6 cellular contexts compared by ENCODE assay signal in genomic region chr19:48873476-48874308, GRCh38. TPM values are rescaled to one million over a fixed set of nuclear protein-coding genes. Genes with fewer than 3 reads are reported as not detected.
A peak's percentile ranks its signal among the peaks of the same experiment; 100 is the strongest.
DNase-seq lines count a peak whose midpoint lies in the region; ATAC-seq and TF ChIP-seq lines count a peak whose summit lies in the region.

No MANE protein-coding gene starts in this region.

- H3K27ac ChIP-seq in subcutaneous abdominal adipose tissue (ENCODE audit: low read depth, low read length), result peak overlapping the region; percentile 100

- no peaks in the 10 kb centered on the region for H3K9me3 ChIP-seq in subcutaneous abdominal adipose tissue (ENCODE audit: control insufficient read depth in 5 of 5, low read length in 5 of 5)

- H3K27me3 Mint-ChIP-seq in activated naive CD4-positive, alpha-beta T cell treated with anti-CD3 and anti-CD28 coated beads, Interleukin-2, amount 50 U/mL, for 24 hours, result no peaks in the 10 kb centered on the region

- peaks cover 38% of the 10 kb centered on the region for H3K36me3 Mint-ChIP-seq in activated naive CD4-positive, alpha-beta T cell treated with anti-CD3 and anti-CD28 coated beads, Interleukin-2, amount 50 U/mL, for 24 hours

- H3K4me1 ChIP-seq in subcutaneous abdominal adipose tissue (ENCODE audit: control insufficient read depth in 5 of 5, insufficient read depth in 5 of 5, low read length in 5 of 5), result peaks cover 8 to 51% (median 36%) of the 10 kb centered on the region in 5 donors

- peaks cover 25% of the 10 kb centered on the region for H3K4me1 Mint-ChIP-seq in activated naive CD4-positive, alpha-beta T cell treated with anti-CD3 and anti-CD28 coated beads, Interleukin-2, amount 50 U/mL, for 24 hours

- H3K27me3 ChIP-seq in subcutaneous abdominal adipose tissue (ENCODE audit: control insufficient read depth in 5 of 5, insufficient read depth in 4 of 5, low read length in 5 of 5), result peaks cover 0 to 5% (median 0%) of the 10 kb centered on the region in 5 donors

- H3K9ac ChIP-seq in subcutaneous abdominal adipose tissue (ENCODE audit: low read length in 5 of 5), result peak overlapping the region; percentile 95 to 100 (median 97)

- peak overlapping the region; percentile 94 for H3K4me3 ChIP-seq in fibroblast of villous mesenchyme (ENCODE audit: low read depth, low read length)
- H3K4me3 ChIP-seq in subcutaneous abdominal adipose tissue (ENCODE audit: low read depth in 1 of 5, low read length in 5 of 5), result peak overlapping the region; percentile 89 to 99 (median 91)

- no peaks in the 10 kb centered on the region for H3K9me3 Mint-ChIP-seq in activated naive CD4-positive, alpha-beta T cell treated with anti-CD3 and anti-CD28 coated beads, Interleukin-2, amount 50 U/mL, for 24 hours

- peak overlapping the region; percentile 99 for H3K4me3 Mint-ChIP-seq in activated naive CD4-positive, alpha-beta T cell treated with anti-CD3 and anti-CD28 coated beads, Interleukin-2, amount 50 U/mL, for 24 hours

- TF ChIP-seq CTCF in fibroblast of villous mesenchyme (IDR thresholded peaks at IDR 0.05; ENCODE audit: insufficient read depth, low read depth, low read length), result no peak

- no peak for DNase-seq in activated naive CD4-positive, alpha-beta T cell (lab: John Stamatoyannopoulos, UW)
- DNase-seq in fibroblast of villous mesenchyme (ENCODE audit: low read depth) (peak; percentile 42), NCI-H2029 treated with DMSO at 0.1 percent for 48 hours (lab: John Stamatoyannopoulos, UW) (no peak)

- peak overlapping the region; percentile 99 for H3K27ac Mint-ChIP-seq in activated naive CD4-positive, alpha-beta T cell treated with anti-CD3 and anti-CD28 coated beads, Interleukin-2, amount 50 U/mL, for 24 hours

- H3K36me3 ChIP-seq in subcutaneous abdominal adipose tissue (ENCODE audit: control insufficient read depth in 5 of 5, insufficient read depth in 5 of 5, low read length in 5 of 5), result peaks cover 0 to 54% (median 33%) of the 10 kb centered on the region in 5 donors

- ATAC-seq in esophagus mucosa, result no peak

RNA-seq across cellular contexts. Expression of gene PPP1R15A, which starts 1.5 kb away (rescaled TPM):
- 63.9 and 76.0 TPM in 2 replicates for total RNA-seq in fibroblast of villous mesenchyme
- 30.0 TPM for total RNA-seq in esophagus mucosa

RNA-seq across cellular contexts. Expression of gene PLEKHA4, which starts 5.3 kb away (rescaled TPM):
- total RNA-seq in fibroblast of villous mesenchyme (6.0 and 12.2 TPM in 2 replicates), esophagus mucosa (8.1 TPM)

RNA-seq across cellular contexts. Expression of gene TULP2, which starts 24.9 kb away (rescaled TPM):
- 0.32 TPM in 1 of 2 replicates, not detected in the other for total RNA-seq in fibroblast of villous mesenchyme
- 0.24 TPM for total RNA-seq in esophagus mucosa

RNA-seq across cellular contexts. Expression of gene NUCB1, which starts 26.4 kb away (rescaled TPM):
- total RNA-seq in fibroblast of villous mesenchyme, result 139 and 154 TPM in 2 replicates
- 104 TPM for total RNA-seq in esophagus mucosa

RNA-seq across cellular contexts. Expression of gene HSD17B14, which starts 37.4 kb away (rescaled TPM):
- total RNA-seq in fibroblast of villous mesenchyme (12.2 and 13.8 TPM in 2 replicates), esophagus mucosa (0.40 TPM)
